Comparison of ENCODE assay signal across 7 cellular contexts in the genomic region with DNA sequence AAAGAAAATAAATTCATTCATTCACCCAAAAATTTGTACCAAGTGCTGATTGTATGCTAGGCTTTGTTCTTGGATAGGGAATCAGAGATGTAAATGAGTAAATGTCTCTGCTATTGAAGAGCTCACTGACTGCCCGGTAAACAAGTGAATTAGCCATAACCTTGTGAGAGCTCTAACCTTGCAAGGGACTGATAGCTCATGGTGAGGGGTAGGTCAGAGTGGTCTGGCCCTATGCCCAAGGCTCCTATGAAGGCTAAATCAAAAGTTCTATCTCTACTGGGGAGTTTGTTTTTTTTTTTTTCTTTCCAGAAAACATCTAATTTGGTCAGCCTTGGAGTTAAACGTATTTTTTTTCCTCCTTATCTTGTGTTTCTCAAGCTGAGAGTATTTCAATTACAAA.
"Had no signal": no experiment of that assay in that cellular context is flagged by ENCODE, and none has a peak within 500 bp of the region (broad histone marks: within the 10 kb centered on the region; RNA-seq: fewer than 3 reads in every experiment).

No MANE protein-coding gene starts in this region.

- H3K4me3 ChIP-seq: GM23338, K562 had no signal

- DNase-seq: H9, HCEC 1CT, IMR-90 had no signal

- FAIRE-seq: H1, H54, K562 had no signal

- H3K27ac Mint-ChIP-seq: GM23338, H9 had no signal

- H3K4me3 Mint-ChIP-seq: GM23338, H9 had no signal

- H3K9me3 Mint-ChIP-seq: GM23338, H9 had no signal

- ATAC-seq: K562 had no signal
